In the genomic region with DNA sequence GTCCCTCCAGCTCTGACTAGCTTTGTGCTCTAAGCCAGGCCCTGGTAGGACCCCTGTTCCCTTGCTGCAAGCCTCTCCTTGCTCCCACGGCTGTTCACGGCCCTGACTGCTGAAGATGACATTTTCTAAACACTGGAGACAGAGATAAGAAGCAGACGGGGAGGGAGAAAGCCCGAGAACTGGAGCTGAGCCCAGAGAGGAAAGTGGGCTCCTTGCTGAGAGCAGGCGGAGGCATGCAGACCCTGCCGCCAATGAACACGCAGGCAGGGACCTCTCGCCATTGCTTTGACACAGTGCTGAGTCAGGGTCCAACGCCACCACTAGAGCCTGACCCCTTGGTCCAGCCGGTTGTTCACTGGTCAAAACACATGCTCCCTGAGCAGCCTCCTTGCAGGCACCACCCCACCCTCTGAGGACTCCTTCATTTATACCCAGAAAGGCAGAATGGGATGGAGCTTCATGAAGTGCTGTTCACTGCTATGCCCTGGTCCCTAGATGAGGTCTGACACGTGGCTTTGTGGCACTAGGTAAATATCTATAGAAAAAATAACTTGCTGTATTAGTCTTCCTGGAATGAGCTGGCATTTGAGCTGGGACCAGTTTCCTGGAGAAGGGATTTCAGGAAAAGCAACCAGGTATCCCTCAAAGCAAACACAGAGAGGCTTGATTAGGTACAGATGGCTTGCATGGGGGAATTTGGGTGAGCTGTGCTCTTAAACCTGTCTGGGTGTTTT, we compare ENCODE assay signal across 13 cellular contexts.
DNase-seq lines count a peak whose midpoint lies in the region; TF ChIP-seq lines count a peak whose summit lies in the region.
"Had no signal": no experiment of that assay in that cellular context is flagged by ENCODE, and none has a peak within 500 bp of the region (broad histone marks: within the 10 kb centered on the region; RNA-seq: fewer than 3 reads in every experiment).

No MANE protein-coding gene starts in this region.

- no peak overlapping the region for H3K4me3 Mint-ChIP-seq in immature natural killer cell
- H3K4me3 Mint-ChIP-seq: B cell; natural killer cell treated with Interleukin-12 subunit alpha and Interleukin-12 subunit beta and Interleukin-15 and Interleukin-18, amount 100 ng/mL, for 72 hours; stimulated activated naive CD8-positive, alpha-beta T cell treated with anti-CD3 and anti-CD28 coated beads, Interleukin-15, Interleukin-2, amounts not matched to agents 100 ng/mL and 50 ng/mL, for 24 hours had no signal

- H3K4me3 ChIP-seq in fibroblast of mammary gland (ENCODE audit: control insufficient read depth, low read depth, low read length), result peak overlapping the region; percentile 29

- H3K27me3 Mint-ChIP-seq in immature natural killer cell (ENCODE audit: low read depth in 3 of 3), result peaks cover 1 to 5% (median 4%) of the 10 kb centered on the region in 3 donors
- H3K27me3 Mint-ChIP-seq: stimulated activated naive CD8-positive, alpha-beta T cell treated with anti-CD3 and anti-CD28 coated beads, Interleukin-15, Interleukin-2, amounts not matched to agents 100 ng/mL and 50 ng/mL, for 24 hours had no signal

- peak; percentile 70 for DNase-seq in AG08396 (ENCODE audit: low spot score)
- DNase-seq in SK-N-DZ (ENCODE audit: low spot score), result peak; percentile 26
- peak; percentile 98 for DNase-seq in fibroblast of mammary gland (ENCODE audit: low read depth)
- peak; percentile 65 for DNase-seq in non-pigmented ciliary epithelial cell (ENCODE audit: low read depth)
- no peak for DNase-seq in midbrain (lab: John Stamatoyannopoulos, UW)
- no peak for DNase-seq in immature natural killer cell
- DNase-seq in KG1 (lab: John Stamatoyannopoulos, UW), result no peak
- DNase-seq in SKM-1 treated with dmso at 0.1 percent for 144 hours (lab: John Stamatoyannopoulos, UW; ENCODE audit: unreplicated experiment), result no peak
- DNase-seq: activated CD4-positive, alpha-beta T cell treated with anti-CD3 and anti-CD28 coated beads for 1 hour; NCI-H345 had no signal

- no peaks in the 10 kb centered on the region for H3K36me3 Mint-ChIP-seq in immature natural killer cell
- H3K36me3 Mint-ChIP-seq: natural killer cell treated with Interleukin-12 subunit alpha and Interleukin-12 subunit beta and Interleukin-15 and Interleukin-18, amount 100 ng/mL, for 72 hours had no signal

- no peak for TF ChIP-seq CTCF in fibroblast of mammary gland (conservative IDR thresholded peaks at IDR 0.05; ENCODE audit: control insufficient read depth, insufficient read depth, low read depth, low read length)

- no peaks in the 10 kb centered on the region for H3K4me1 Mint-ChIP-seq in immature natural killer cell

- H3K27ac Mint-ChIP-seq in immature natural killer cell, result no peak overlapping the region
- H3K27ac Mint-ChIP-seq: B cell; natural killer cell treated with Interleukin-12 subunit alpha and Interleukin-12 subunit beta and Interleukin-15 and Interleukin-18, amount 100 ng/mL, for 72 hours; stimulated activated naive CD8-positive, alpha-beta T cell treated with anti-CD3 and anti-CD28 coated beads, Interleukin-15, Interleukin-2, amounts not matched to agents 100 ng/mL and 50 ng/mL, for 24 hours had no signal

- peaks cover 0 to 2% (median 0%) of the 10 kb centered on the region in 6 donors for H3K9me3 Mint-ChIP-seq in immature natural killer cell
- H3K9me3 Mint-ChIP-seq: natural killer cell treated with Interleukin-12 subunit alpha and Interleukin-12 subunit beta and Interleukin-15 and Interleukin-18, amount 100 ng/mL, for 72 hours; stimulated activated naive CD8-positive, alpha-beta T cell treated with anti-CD3 and anti-CD28 coated beads, Interleukin-15, Interleukin-2, amounts not matched to agents 100 ng/mL and 50 ng/mL, for 24 hours had no signal

Comparison
In these comparisons a context has a peak if more than half of its experiments do, and no peak if none do; other contexts are left out.
1. DNase-seq: peak in AG08396 (single experiment), SK-N-DZ (single experiment), fibroblast of mammary gland (single experiment) and non-pigmented ciliary epithelial cell (single experiment); none in midbrain (single experiment), immature natural killer cell (0 of 3), KG1 (single experiment) and SKM-1 treated with dmso at 0.1 percent for 144 hours (single experiment).